30 cellular contexts compared by ENCODE assay signal in genomic region chr9:27450752-27451151, GRCh38.
"Had no signal": no experiment of that assay in that cellular context is flagged by ENCODE, and none has a peak within 500 bp of the region (broad histone marks: within the 10 kb centered on the region; RNA-seq: fewer than 3 reads in every experiment).

No MANE protein-coding gene starts in this region.

- H3K9me3 ChIP-seq: gastroesophageal sphincter, left ventricle myocardium inferior, mucosa of descending colon, pancreas, prostate gland, sigmoid colon, stomach, suprapubic skin, tibial nerve had no signal

- H3K27me3 Mint-ChIP-seq: activated CD4-positive, alpha-beta memory T cell treated with anti-CD3 and anti-CD28 coated beads for 36 hours; activated naive CD4-positive, alpha-beta T cell treated with anti-CD3 and anti-CD28 coated beads, Interleukin-2, amount 10 ng/mL, durations not matched to agents 7 days and 5 days; activated naive CD8-positive, alpha-beta T cell treated with anti-CD3 and anti-CD28 coated beads, Interleukin-2, amount 50 U/mL, for 24 hours; stimulated activated naive B cell treated with anti-CD40 and anti-IgM and Interleukin-4, amounts not matched to agents 10 μg/mL and 1 μg/mL and 100 μg/mL, for 72 hours had no signal

- H3K9me3 Mint-ChIP-seq: activated naive CD4-positive, alpha-beta T cell treated with anti-CD3 and anti-CD28 coated beads, Interleukin-2, amount 10 ng/mL, durations not matched to agents 7 days and 5 days; activated naive CD8-positive, alpha-beta T cell treated with anti-CD3 and anti-CD28 coated beads, Interleukin-2, amount 50 U/mL, for 24 hours; activated T-helper 1 cell treated with anti-CD3 and anti-CD28 coated beads, Interleukin-12 subunit alpha, Interleukin-12 subunit beta, Interleukin-2, Interleukin-4 antibody, amounts not matched to agents 30 ng/mL and 10 ng/mL and 1 ng/mL, durations not matched to agents 14 hours and 24 hours and 36 hours had no signal

- ATAC-seq: activated naive CD8-positive, alpha-beta T cell treated with anti-CD3 and anti-CD28 coated beads, Interleukin-2, amount 50 U/mL, for 24 hours; gastroesophageal sphincter; natural killer cell treated with Interleukin-12 subunit alpha and Interleukin-12 subunit beta and Interleukin-15 and Interleukin-18, amount 100 ng/mL, for 72 hours; pancreas; stimulated activated naive B cell treated with anti-CD40 and anti-IgM and Interleukin-4, amounts not matched to agents 10 μg/mL and 1 μg/mL and 100 μg/mL, for 72 hours had no signal

- H3K27me3 ChIP-seq: gastroesophageal sphincter, hepatocyte, pancreas, sigmoid colon, stomach, suprapubic skin, tibial nerve had no signal

- H3K4me1 Mint-ChIP-seq: activated naive CD4-positive, alpha-beta T cell treated with anti-CD3 and anti-CD28 coated beads, Interleukin-2, amount 10 ng/mL, durations not matched to agents 7 days and 5 days had no signal

- H3K4me3 Mint-ChIP-seq: activated CD4-positive, alpha-beta memory T cell treated with anti-CD3 and anti-CD28 coated beads for 36 hours; activated naive CD4-positive, alpha-beta T cell treated with anti-CD3 and anti-CD28 coated beads, Interleukin-2, amount 10 ng/mL, durations not matched to agents 7 days and 5 days; activated naive CD8-positive, alpha-beta T cell treated with anti-CD3 and anti-CD28 coated beads, Interleukin-2, amount 50 U/mL, for 24 hours; activated T-helper 1 cell treated with anti-CD3 and anti-CD28 coated beads, Interleukin-12 subunit alpha, Interleukin-12 subunit beta, Interleukin-2, Interleukin-4 antibody, amounts not matched to agents 30 ng/mL and 10 ng/mL and 1 ng/mL, durations not matched to agents 14 hours and 24 hours and 36 hours; natural killer cell treated with Interleukin-12 subunit alpha and Interleukin-12 subunit beta and Interleukin-15 and Interleukin-18, amount 100 ng/mL, for 72 hours; stimulated activated naive B cell treated with anti-CD40 and anti-IgM and Interleukin-4, amounts not matched to agents 10 μg/mL and 1 μg/mL and 100 μg/mL, for 72 hours had no signal

- DNase-seq: activated CD4-positive, alpha-beta memory T cell treated with anti-CD3 and anti-CD28 coated beads for 36 hours; activated CD4-positive, alpha-beta T cell treated with anti-CD3 and anti-CD28 coated beads for 48 hours; activated CD8-positive, alpha-beta memory T cell treated with anti-CD3 and anti-CD28 coated beads, Interleukin-2, amount 50 U/mL, for 4 hours; activated gamma-delta T cell; activated naive CD4-positive, alpha-beta T cell treated with anti-CD3 and anti-CD28 coated beads, Interleukin-2, amount 10 ng/mL, durations not matched to agents 7 days and 5 days; activated naive CD8-positive, alpha-beta T cell treated with anti-CD3 and anti-CD28 coated beads, Interleukin-2, amount 50 U/mL, for 24 hours; activated T-cell treated with anti-CD3 and anti-CD28 coated beads, Interleukin-2, amount 50 U/mL, for 1 hour; amygdala; dermis blood vessel endothelial cell; effector CD8-positive, alpha-beta T cell; islet precursor cell; left ventricle myocardium inferior; mesendoderm; mucosa of descending colon; pancreas; sigmoid colon; small intestine; stimulated activated CD4-positive, alpha-beta T cell treated with anti-CD3 and anti-CD28 coated beads, Interleukin-4, amount 100 ng/mL, for 4 hours; stimulated activated CD8-positive, alpha-beta memory T cell treated with anti-CD3 and anti-CD28 coated beads, Interleukin-4, amount 100 ng/mL, for 48 hours; stimulated activated naive B cell treated with anti-CD40 and anti-IgM and Interleukin-4, amounts not matched to agents 10 μg/mL and 1 μg/mL and 100 μg/mL, for 72 hours; stomach had no signal

- H3K36me3 ChIP-seq: pancreas, prostate gland had no signal

- H3K4me3 ChIP-seq: gastroesophageal sphincter, hepatocyte, left ventricle myocardium inferior, lung, mucosa of descending colon, pancreas, prostate gland, sigmoid colon, stomach, suprapubic skin, tibial nerve had no signal

- H3K27ac Mint-ChIP-seq: activated CD4-positive, alpha-beta memory T cell treated with anti-CD3 and anti-CD28 coated beads for 36 hours; activated naive CD4-positive, alpha-beta T cell treated with anti-CD3 and anti-CD28 coated beads, Interleukin-2, amount 10 ng/mL, durations not matched to agents 7 days and 5 days; activated naive CD8-positive, alpha-beta T cell treated with anti-CD3 and anti-CD28 coated beads, Interleukin-2, amount 50 U/mL, for 24 hours; activated T-helper 1 cell treated with anti-CD3 and anti-CD28 coated beads, Interleukin-12 subunit alpha, Interleukin-12 subunit beta, Interleukin-2, Interleukin-4 antibody, amounts not matched to agents 30 ng/mL and 10 ng/mL and 1 ng/mL, durations not matched to agents 14 hours and 24 hours and 36 hours; natural killer cell treated with Interleukin-12 subunit alpha and Interleukin-12 subunit beta and Interleukin-15 and Interleukin-18, amount 100 ng/mL, for 72 hours; stimulated activated naive B cell treated with anti-CD40 and anti-IgM and Interleukin-4, amounts not matched to agents 10 μg/mL and 1 μg/mL and 100 μg/mL, for 72 hours had no signal

- H3K36me3 Mint-ChIP-seq: activated naive CD4-positive, alpha-beta T cell treated with anti-CD3 and anti-CD28 coated beads, Interleukin-2, amount 10 ng/mL, durations not matched to agents 7 days and 5 days; natural killer cell treated with Interleukin-12 subunit alpha and Interleukin-12 subunit beta and Interleukin-15 and Interleukin-18, amount 100 ng/mL, for 72 hours had no signal

- H3K27ac ChIP-seq: left ventricle myocardium inferior, pancreas, prostate gland, stomach, suprapubic skin, tibial nerve, VCaP had no signal

- H3K4me1 ChIP-seq: pancreas, prostate gland had no signal
